8 cellular contexts compared by ENCODE assay signal in genomic region chr12:59372971-59373370, GRCh38.
A peak's percentile ranks its signal among the peaks of the same experiment; 100 is the strongest.
DNase-seq lines count a peak whose midpoint lies in the region; ATAC-seq and TF ChIP-seq lines count a peak whose summit lies in the region.

No MANE protein-coding gene starts in this region.

- H3K36me3 ChIP-seq in upper lobe of left lung, result no peaks in the 10 kb centered on the region

- TF ChIP-seq CTCF in VCaP (conservative IDR thresholded peaks at IDR 0.05) (peak; percentile 77), upper lobe of left lung (IDR thresholded peaks at IDR 0.05) (no peak)

- 69% methylated on average over 3 of the region's 3 CpGs for WGBS in upper lobe of left lung, 2 donors

- peak; percentile 8 for DNase-seq in EH (ENCODE audit: low read depth)
- peak in 1 of 2 donors; percentile 11 for DNase-seq in left colon
- no peak for DNase-seq in upper lobe of left lung
- DNase-seq in activated effector memory CD4-positive, alpha-beta T cell treated with Interleukin-2 at 50 U/mL for 16 hours, result no peak
- no peak for DNase-seq in activated T-cell treated with anti-CD3 and anti-CD28 coated beads for 4 hours

- no peaks in the 10 kb centered on the region for H3K27me3 ChIP-seq in upper lobe of left lung

- no peak overlapping the region for H3K4me3 ChIP-seq in upper lobe of left lung

- peak; percentile 57 for ATAC-seq in HG02852 (IDR thresholded peaks at IDR 0.05; ENCODE audit: unreplicated experiment)
- ATAC-seq in left colon, result peak; percentile 59
- ATAC-seq in GM21515 (IDR thresholded peaks at IDR 0.05; ENCODE audit: unreplicated experiment), result no peak
- no peak for ATAC-seq in upper lobe of left lung (ENCODE audit: low FRiP score in 2 of 2)

- H3K9me3 ChIP-seq in upper lobe of left lung, result no peaks in the 10 kb centered on the region

- no peak for TF ChIP-seq EP300 in upper lobe of left lung (IDR thresholded peaks at IDR 0.05)

- H3K27ac ChIP-seq in VCaP, result no peak overlapping the region
- no peak overlapping the region for H3K27ac ChIP-seq in upper lobe of left lung

- intact Hi-C loops in left colon (cut with DNase I, micrococcal nuclease), result no loop called here

- TF ChIP-seq POLR2A in upper lobe of left lung (IDR thresholded peaks at IDR 0.05), result no peak

- no peaks in the 10 kb centered on the region for H3K4me1 ChIP-seq in upper lobe of left lung

Comparison
In these comparisons a context has a peak if more than half of its experiments do, and no peak if none do; other contexts are left out.
1. ATAC-seq: peak in HG02852 (single experiment) and left colon (single experiment); none in GM21515 (single experiment) and upper lobe of left lung (0 of 2).